ENCODE assay signal across 25 cellular contexts in the genomic region with DNA sequence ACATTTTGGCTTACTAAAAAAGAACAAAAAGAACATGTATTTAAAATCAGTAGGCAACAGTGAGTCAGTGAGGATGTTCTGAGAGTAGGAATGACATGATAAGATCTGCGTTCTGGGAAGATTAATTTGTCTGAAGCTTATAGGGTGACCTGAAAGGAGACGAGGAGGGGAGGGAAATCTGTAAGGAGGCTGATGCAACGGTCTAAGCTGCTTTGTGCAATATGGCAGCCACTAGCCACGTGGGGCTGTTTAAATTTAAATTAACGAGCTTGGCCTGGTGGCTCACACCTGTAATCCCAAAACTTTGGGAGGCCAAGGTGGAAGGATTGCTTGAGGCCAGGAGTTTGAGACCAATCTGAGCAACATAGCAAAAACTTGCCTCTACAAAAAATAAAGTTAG.
"Had no signal": no experiment of that assay in that cellular context is flagged by ENCODE, and none has a peak within 500 bp of the region (broad histone marks: within the 10 kb centered on the region; RNA-seq: fewer than 3 reads in every experiment).

No MANE protein-coding gene starts in this region.

- H3K4me3 ChIP-seq: colonic mucosa, esophagus muscularis mucosa, gastroesophageal sphincter, heart right ventricle, lower lobe of right lung, pancreas, right lobe of liver, suprapubic skin, transverse colon had no signal

- H3K4me3 Mint-ChIP-seq: dendritic cell treated with granulocyte-macrophage colony-stimulating factor and Interleukin-4, amounts not matched to agents 40 ng/mL and 50 ng/mL, for 4 days; endodermal cell; natural killer cell treated with Interleukin-12 subunit alpha and Interleukin-12 subunit beta and Interleukin-15 and Interleukin-18, amount 100 ng/mL, for 72 hours; neural crest cell; stimulated activated naive CD8-positive, alpha-beta T cell treated with anti-CD3 and anti-CD28 coated beads, Interleukin-15, amount 100 ng/mL, for 72 hours had no signal

- H3K9me3 Mint-ChIP-seq: dendritic cell treated with granulocyte-macrophage colony-stimulating factor and Interleukin-4, amounts not matched to agents 40 ng/mL and 50 ng/mL, for 4 days; endodermal cell; natural killer cell treated with Interleukin-12 subunit alpha and Interleukin-12 subunit beta and Interleukin-15 and Interleukin-18, amount 100 ng/mL, for 72 hours; neural crest cell; stimulated activated naive CD8-positive, alpha-beta T cell treated with anti-CD3 and anti-CD28 coated beads, Interleukin-15, amount 100 ng/mL, for 72 hours had no signal

- H3K27me3 Mint-ChIP-seq: dendritic cell treated with granulocyte-macrophage colony-stimulating factor and Interleukin-4, amounts not matched to agents 40 ng/mL and 50 ng/mL, for 4 days; natural killer cell treated with Interleukin-12 subunit alpha and Interleukin-12 subunit beta and Interleukin-15 and Interleukin-18, amount 100 ng/mL, for 72 hours; stimulated activated naive CD8-positive, alpha-beta T cell treated with anti-CD3 and anti-CD28 coated beads, Interleukin-15, amount 100 ng/mL, for 72 hours had no signal

- H3K36me3 Mint-ChIP-seq: natural killer cell treated with Interleukin-12 subunit alpha and Interleukin-12 subunit beta and Interleukin-15 and Interleukin-18, amount 100 ng/mL, for 72 hours had no signal

- H3K4me1 ChIP-seq: colonic mucosa, foreskin keratinocyte, gastroesophageal sphincter, heart right ventricle, lower lobe of right lung, pancreas, right lobe of liver, transverse colon had no signal

- H3K4me1 Mint-ChIP-seq: neural crest cell had no signal

- H3K27ac Mint-ChIP-seq: dendritic cell treated with granulocyte-macrophage colony-stimulating factor and Interleukin-4, amounts not matched to agents 40 ng/mL and 50 ng/mL, for 4 days; endodermal cell had no signal

- H3K27ac ChIP-seq: colonic mucosa, epithelial cell of prostate, esophagus muscularis mucosa, foreskin keratinocyte, gastroesophageal sphincter, heart right ventricle, lower lobe of right lung, neutrophil, pancreas, right lobe of liver, suprapubic skin, transverse colon had no signal

- H3K27me3 ChIP-seq: colonic mucosa, esophagus muscularis mucosa, foreskin keratinocyte, neutrophil, pancreas, right lobe of liver, suprapubic skin, transverse colon had no signal

- ATAC-seq: foreskin keratinocyte; gastroesophageal sphincter; heart right ventricle; left ventricle myocardium superior; lower lobe of right lung; natural killer cell treated with Interleukin-12 subunit alpha and Interleukin-12 subunit beta and Interleukin-15 and Interleukin-18, amount 100 ng/mL, for 72 hours; pancreas; right lobe of liver; stimulated activated naive CD8-positive, alpha-beta T cell treated with anti-CD3 and anti-CD28 coated beads, Interleukin-15, amount 100 ng/mL, for 72 hours had no signal

- DNase-seq: colonic mucosa; effector CD8-positive, alpha-beta T cell; endodermal cell; foreskin keratinocyte; heart right ventricle; hippocampal formation; left ventricle myocardium superior; lower lobe of right lung; pancreas; retina; right lobe of liver; small intestine; stimulated activated CD4-positive, alpha-beta T cell treated with anti-CD3 and anti-CD28 coated beads, Interleukin-15, amount 100 ng/mL, for 24 hours; stimulated activated CD4-positive, alpha-beta T cell treated with anti-CD3 and anti-CD28 coated beads, Interleukin-2, amount 100 ng/mL, for 48 hours; stimulated activated naive CD4-positive, alpha-beta T cell; stimulated activated naive CD8-positive, alpha-beta T cell treated with anti-CD3 and anti-CD28 coated beads, Interleukin-15, amount 100 ng/mL, for 72 hours; transverse colon had no signal

- H3K36me3 ChIP-seq: colonic mucosa, esophagus muscularis mucosa, gastroesophageal sphincter, heart right ventricle, lower lobe of right lung, pancreas, right lobe of liver, suprapubic skin, transverse colon had no signal
